In the genomic region with DNA sequence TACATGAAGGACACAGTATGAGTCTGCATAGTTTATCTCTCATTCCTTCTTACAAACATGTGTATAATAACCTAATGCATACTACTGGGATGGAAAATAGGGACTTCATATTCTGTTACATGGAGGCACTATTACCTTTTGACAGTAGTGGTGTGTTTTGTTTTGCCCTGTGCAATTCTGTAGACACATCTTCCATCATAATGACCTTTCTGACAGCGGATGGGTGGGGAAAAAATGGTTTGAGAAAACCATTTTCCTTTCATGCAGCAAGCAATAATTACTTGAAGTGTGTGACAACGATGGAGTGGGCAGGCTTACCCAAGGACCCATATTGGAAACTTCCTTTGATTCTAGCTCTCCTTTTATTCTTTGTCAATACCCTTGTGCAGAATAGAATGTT, we compare ENCODE assay signal across 8 cellular contexts.
"Had no signal": no experiment of that assay in that cellular context is flagged by ENCODE, and none has a peak within 500 bp of the region (broad histone marks: within the 10 kb centered on the region; RNA-seq: fewer than 3 reads in every experiment).

No MANE protein-coding gene starts in this region.

- DNase-seq: GM23248, GOT3, H7, H9, HCEC 1CT, HFFc6 had no signal

- H3K27ac ChIP-seq: GM23248 had no signal

- H3K4me2 ChIP-seq: GM23338 had no signal

- H3K4me1 ChIP-seq: HAP-1 had no signal

- H3K36me3 ChIP-seq: HAP-1 had no signal

- H3K4me3 ChIP-seq: GM23248, GM23338, HAP-1 had no signal

- H2AFZ ChIP-seq: GM23248, GM23338 had no signal

- H3K9me3 ChIP-seq: HAP-1 had no signal

- H3K9ac ChIP-seq: GM23248 had no signal
